In genomic region chr20:62776035-62776691, GRCh38 we compare ENCODE assay signal across 11 cellular contexts. TPM values are rescaled to one million over a fixed set of nuclear protein-coding genes. Genes with fewer than 3 reads are reported as not detected.
DNase-seq lines count a peak whose midpoint lies in the region; ATAC-seq and TF ChIP-seq lines count a peak whose summit lies in the region.
"Had no signal": no experiment of that assay in that cellular context is flagged by ENCODE, and none has a peak within 500 bp of the region (broad histone marks: within the 10 kb centered on the region; RNA-seq: fewer than 3 reads in every experiment).

No MANE protein-coding gene starts in this region.

- no peaks in the 10 kb centered on the region for H3K27me3 Mint-ChIP-seq in CD8-positive, alpha-beta memory T cell
- H3K27me3 Mint-ChIP-seq in activated naive CD8-positive, alpha-beta T cell treated with anti-CD3 and anti-CD28 coated beads, Interleukin-2, amount 50 U/mL, for 24 hours = no peaks in the 10 kb centered on the region
- no peaks in the 10 kb centered on the region for H3K27me3 Mint-ChIP-seq in naive thymus-derived CD8-positive, alpha-beta T cell

- no peaks in the 10 kb centered on the region for H3K9me3 ChIP-seq in CD8-positive, alpha-beta memory T cell (ENCODE audit: low read length)
- H3K9me3 ChIP-seq in Karpas-422 (ENCODE audit: low read length) = no peaks in the 10 kb centered on the region
- H3K9me3 ChIP-seq: suprapubic skin had no signal

- H3K4me1 Mint-ChIP-seq in CD8-positive, alpha-beta memory T cell = peaks cover 31 to 50% (median 40%) of the 10 kb centered on the region in 3 donors
- peaks cover 46% of the 10 kb centered on the region for H3K4me1 Mint-ChIP-seq in activated naive CD8-positive, alpha-beta T cell treated with anti-CD3 and anti-CD28 coated beads, Interleukin-2, amount 50 U/mL, for 24 hours
- H3K4me1 Mint-ChIP-seq in naive thymus-derived CD8-positive, alpha-beta T cell = peaks cover 23 to 64% (median 50%) of the 10 kb centered on the region in 4 donors

- peak overlapping the region in 6 of 7 donors; percentile 57 to 88 (median 64) for H3K4me3 Mint-ChIP-seq in CD8-positive, alpha-beta memory T cell
- H3K4me3 Mint-ChIP-seq in activated naive CD8-positive, alpha-beta T cell treated with anti-CD3 and anti-CD28 coated beads, Interleukin-2, amount 50 U/mL, for 24 hours = peak overlapping the region; percentile 61
- peak overlapping the region; percentile 45 to 85 (median 70) for H3K4me3 Mint-ChIP-seq in naive thymus-derived CD8-positive, alpha-beta T cell

- H2AFZ ChIP-seq in Karpas-422 (ENCODE audit: low read length) = no peak overlapping the region

- POLR2A ChIA-PET in CD8-positive, alpha-beta memory T cell (lab: Charles Lee) = interaction anchor here (0.9 to 1.3 kb wide), 2 partner anchors 18 to 35 kb away, joined by 3 to 7 read pairs; no protein-coding TSS in a partner anchor
- POLR2A ChIA-PET in naive thymus-derived CD8-positive, alpha-beta T cell (lab: Charles Lee) = interaction anchor here (0.7 to 2.8 kb wide), 5 partner anchors 18 to 60 kb away, joined by 3 to 10 read pairs (median 3); no protein-coding TSS in a partner anchor

- no peak for ATAC-seq in activated naive CD8-positive, alpha-beta T cell treated with anti-CD3 and anti-CD28 coated beads, Interleukin-2, amount 50 U/mL, for 24 hours
- ATAC-seq in naive thymus-derived CD8-positive, alpha-beta T cell = peak; percentile 5 to 23

- H3K79me2 ChIP-seq in Karpas-422 (ENCODE audit: low read length) = no peaks in the 10 kb centered on the region

- peak overlapping the region; percentile 75 for H3K27ac ChIP-seq in CD8-positive, alpha-beta memory T cell (ENCODE audit: low read depth, low read length)
- H3K27ac ChIP-seq in Karpas-422 (ENCODE audit: low read length) = no peak overlapping the region
- no peak overlapping the region for H3K27ac ChIP-seq in brain microvascular endothelial cell
- H3K27ac ChIP-seq: suprapubic skin had no signal

- H3K9ac ChIP-seq in Karpas-422 (ENCODE audit: low read length) = peak overlapping the region; percentile 43; the same call in 1 of the 2 replicates

- CTCF ChIA-PET in CD8-positive, alpha-beta memory T cell (lab: Charles Lee) = interaction anchor here (0.6 kb wide), 1 partner anchor 95 kb away, joined by 4 read pairs; no protein-coding TSS in a partner anchor

- H3K36me3 Mint-ChIP-seq in CD8-positive, alpha-beta memory T cell = no peaks in the 10 kb centered on the region
- H3K36me3 Mint-ChIP-seq in activated naive CD8-positive, alpha-beta T cell treated with anti-CD3 and anti-CD28 coated beads, Interleukin-2, amount 50 U/mL, for 24 hours (ENCODE audit: low read depth) = no peaks in the 10 kb centered on the region
- no peaks in the 10 kb centered on the region for H3K36me3 Mint-ChIP-seq in naive thymus-derived CD8-positive, alpha-beta T cell

- TF ChIP-seq CTCF in brain microvascular endothelial cell (IDR thresholded peaks at IDR 0.05; ENCODE audit: low read depth, low read length, missing control alignments) = no peak

- H3K27me3 ChIP-seq in CD8-positive, alpha-beta memory T cell (ENCODE audit: insufficient read depth, low read length, poor library complexity, severe bottlenecking) = no peaks in the 10 kb centered on the region
- H3K27me3 ChIP-seq in Karpas-422 (ENCODE audit: low read length) (no peaks in the 10 kb centered on the region), brain microvascular endothelial cell (replicated peaks) (no peaks in the 10 kb centered on the region)

- H3K9me2 ChIP-seq in Karpas-422 (replicated peaks; ENCODE audit: insufficient read depth, low read length) = no peaks in the 10 kb centered on the region

- peak overlapping the region; percentile 60 for H3K4me3 ChIP-seq in CD8-positive, alpha-beta memory T cell (ENCODE audit: low read length)
- H3K4me3 ChIP-seq in Karpas-422 (ENCODE audit: low read length) = peak overlapping the region; percentile 55; the same call in 1 of the 2 replicates
- H3K4me3 ChIP-seq in brain microvascular endothelial cell (ENCODE audit: low read depth, low read length) = no peak overlapping the region
- H3K4me3 ChIP-seq: suprapubic skin had no signal

- no peaks in the 10 kb centered on the region for H4K20me1 ChIP-seq in Karpas-422 (ENCODE audit: insufficient read depth, low read depth, low read length)

- no peak for DNase-seq in CD8-positive, alpha-beta memory T cell
- DNase-seq in Karpas-422 = no peak
- no peak for DNase-seq in activated naive CD8-positive, alpha-beta T cell treated with anti-CD3 and anti-CD28 coated beads, Interleukin-2, amount 50 U/mL, for 24 hours
- DNase-seq in naive thymus-derived CD8-positive, alpha-beta T cell = peak in 1 of 10 donors; percentile 14
- DNase-seq in NCI-H748 treated with DMSO at 0.1 percent for 48 hours (lab: John Stamatoyannopoulos, UW) = no peak
- no peak for DNase-seq in stimulated activated CD4-positive, alpha-beta T cell treated with anti-CD3 and anti-CD28 coated beads, Interleukin-4, amount 100 ng/mL, for 24 hours
- no peak for DNase-seq in SHP77 (lab: John Stamatoyannopoulos, UW)
- DNase-seq in brain microvascular endothelial cell = no peak
- DNase-seq: NCI-H2081 treated with DMSO at 0.1 percent for 48 hours, SIG-M5 had no signal

- H3K27ac Mint-ChIP-seq in CD8-positive, alpha-beta memory T cell = peak overlapping the region; percentile 64 to 91 (median 89)
- peak overlapping the region; percentile 96 for H3K27ac Mint-ChIP-seq in activated naive CD8-positive, alpha-beta T cell treated with anti-CD3 and anti-CD28 coated beads, Interleukin-2, amount 50 U/mL, for 24 hours
- H3K27ac Mint-ChIP-seq in naive thymus-derived CD8-positive, alpha-beta T cell = peak overlapping the region; percentile 88 to 96 (median 93)

- in situ Hi-C loops in brain microvascular endothelial cell (cut with HindIII; ENCODE audit: low pct_ligation_motif_present, low sequenced_read_pairs) = no loop called here

- peak overlapping the region; percentile 46 for H3K4me2 ChIP-seq in Karpas-422 (ENCODE audit: low read depth, low read length, poor library complexity, severe bottlenecking)

- no peaks in the 10 kb centered on the region for H3K9me3 Mint-ChIP-seq in CD8-positive, alpha-beta memory T cell
- no peaks in the 10 kb centered on the region for H3K9me3 Mint-ChIP-seq in activated naive CD8-positive, alpha-beta T cell treated with anti-CD3 and anti-CD28 coated beads, Interleukin-2, amount 50 U/mL, for 24 hours
- H3K9me3 Mint-ChIP-seq in naive thymus-derived CD8-positive, alpha-beta T cell = no peaks in the 10 kb centered on the region

- H3K4me1 ChIP-seq in CD8-positive, alpha-beta memory T cell (ENCODE audit: insufficient read depth, low read length) = peaks cover 47% of the 10 kb centered on the region
- peaks cover 8% of the 10 kb centered on the region for H3K4me1 ChIP-seq in Karpas-422 (ENCODE audit: low read length)

- H3K36me3 ChIP-seq in CD8-positive, alpha-beta memory T cell (ENCODE audit: insufficient read depth, low read length) = no peaks in the 10 kb centered on the region
- H3K36me3 ChIP-seq in Karpas-422 (ENCODE audit: insufficient read depth, low read length) (no peaks in the 10 kb centered on the region), brain microvascular endothelial cell (replicated peaks) (no peaks in the 10 kb centered on the region)
- H3K36me3 ChIP-seq: suprapubic skin had no signal

RNA-seq across cellular contexts. Expression of gene MRGBP, which starts 20.1 kb away (rescaled TPM):
- 10 to 100 TPM; 14.8 TPM for total RNA-seq in CD8-positive, alpha-beta memory T cell
- polyA plus RNA-seq in CD8-positive, alpha-beta memory T cell = 10.7 TPM
- 17.9 and 31.9 TPM in 2 replicates for total RNA-seq in Karpas-422 (2014; rRNA removed; shearing (Covaris generic); ENCODE audit: low replicate concordance)
- total RNA-seq in naive thymus-derived CD8-positive, alpha-beta T cell = 10 to 100 TPM; 13.6 to 14.2 TPM
- polyA plus RNA-seq in naive thymus-derived CD8-positive, alpha-beta T cell = 10 to 100 TPM in 1 of 3 donors, 1 to 10 TPM in 2; 7.4 to 10.2 (median 9.0) TPM

RNA-seq across cellular contexts. Expression of gene OGFR, which starts 28.5 kb away (rescaled TPM):
- 10 to 100 TPM; 45.7 to 47.9 TPM for total RNA-seq in CD8-positive, alpha-beta memory T cell
- polyA plus RNA-seq in CD8-positive, alpha-beta memory T cell = 64.2 TPM
- 23.8 and 99.0 TPM in 2 replicates for total RNA-seq in Karpas-422 (2014; rRNA removed; shearing (Covaris generic); ENCODE audit: low replicate concordance)
- 10 to 100 TPM; 77.1 to 79.9 TPM for total RNA-seq in naive thymus-derived CD8-positive, alpha-beta T cell
- polyA plus RNA-seq in naive thymus-derived CD8-positive, alpha-beta T cell = 10 to 100 TPM; 26.5 to 58.2 (median 40.1) TPM

RNA-seq across cellular contexts. Expression of gene COL9A3, which starts 40.7 kb away (rescaled TPM):
- not detected for total RNA-seq in CD8-positive, alpha-beta memory T cell
- not detected for polyA plus RNA-seq in CD8-positive, alpha-beta memory T cell
- total RNA-seq in Karpas-422 (2014; rRNA removed; shearing (Covaris generic); ENCODE audit: low replicate concordance) = 41.2 and 87.5 TPM in 2 replicates
- total RNA-seq in naive thymus-derived CD8-positive, alpha-beta T cell = 1 to 10 TPM; 1.2 to 2.2 TPM
- polyA plus RNA-seq in naive thymus-derived CD8-positive, alpha-beta T cell = under 1 TPM in 1 of 3 donors, not detected in 2; 0.15 TPM

Comparison
In these comparisons a context has a peak if more than half of its experiments do, and no peak if none do; other contexts are left out.
1. RNA of gene COL9A3, which starts 40.7 kb away (total RNA-seq): 41.2 to 87.5 TPM in Karpas-422; 1.2 to 2.2 TPM in naive thymus-derived CD8-positive, alpha-beta T cell and not detected in CD8-positive, alpha-beta memory T cell; every median in the first group is over 10 times any median in the second.
2. Peak in every context shown above with its lines, with median percentiles within 50 percentile points of each other: H3K27ac Mint-ChIP-seq and H3K4me3 Mint-ChIP-seq.